In the genomic region with DNA sequence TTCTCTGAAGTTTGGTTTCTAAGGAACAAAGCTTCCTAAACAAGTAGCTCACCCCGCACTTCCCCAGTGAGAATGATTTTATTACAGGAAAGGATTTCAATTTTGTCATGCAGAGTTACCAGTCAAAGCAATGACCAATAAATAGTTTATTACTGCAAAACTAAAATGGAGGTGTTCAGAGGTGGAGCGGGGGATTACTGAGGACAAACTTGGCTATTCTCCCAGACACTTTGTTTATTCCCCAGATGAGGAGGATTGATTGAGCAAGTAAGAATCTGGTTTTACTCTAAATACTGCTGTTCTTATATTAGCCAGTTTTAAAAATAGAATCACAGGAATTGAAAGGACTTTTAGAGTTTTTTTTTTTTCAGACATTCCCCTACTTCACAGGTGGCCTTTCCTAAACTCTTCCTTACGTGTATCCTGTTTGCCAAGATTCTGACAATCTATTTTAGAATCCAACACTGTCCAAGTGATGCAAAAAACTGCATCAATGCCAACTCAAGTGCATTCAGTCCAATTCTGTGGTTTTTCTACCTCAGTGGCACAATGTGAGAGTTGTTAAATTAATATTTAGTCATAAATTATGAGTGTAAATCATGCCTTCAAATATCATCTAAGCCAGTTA, we compare ENCODE assay signal across 18 cellular contexts.
DNase-seq lines count a peak whose midpoint lies in the region; ATAC-seq and TF ChIP-seq lines count a peak whose summit lies in the region.
"Had no signal": no experiment of that assay in that cellular context is flagged by ENCODE, and none has a peak within 500 bp of the region (broad histone marks: within the 10 kb centered on the region; RNA-seq: fewer than 3 reads in every experiment).

No MANE protein-coding gene starts in this region.

- peak overlapping the region; percentile 44 for H3K27ac ChIP-seq in GM23248
- H3K27ac ChIP-seq in endodermal cell (ENCODE audit: low read depth, low read length): no peak overlapping the region
- H3K27ac ChIP-seq: heart left ventricle, uterus had no signal

- H3K9me3 Mint-ChIP-seq in endodermal cell: peaks cover 15% of the 10 kb centered on the region

- no peaks in the 10 kb centered on the region for H3K27me3 ChIP-seq in GM23248 (replicated peaks; ENCODE audit: insufficient read depth)
- no peaks in the 10 kb centered on the region for H3K27me3 ChIP-seq in endodermal cell (ENCODE audit: control insufficient read depth, insufficient read depth, low read length, poor library complexity, severe bottlenecking)
- H3K27me3 ChIP-seq: heart left ventricle, uterus had no signal

- peaks cover 67% of the 10 kb centered on the region for H3K4me1 ChIP-seq in GM23248 (ENCODE audit: insufficient read depth)
- no peaks in the 10 kb centered on the region for H3K4me1 ChIP-seq in endodermal cell (ENCODE audit: control insufficient read depth, insufficient read depth, low read length)

- H2AFZ ChIP-seq in GM23248: no peak overlapping the region

- H3K4me2 ChIP-seq in GM23248 (ENCODE audit: unreplicated experiment): peak overlapping the region; percentile 21

- no peaks in the 10 kb centered on the region for H3K79me2 ChIP-seq in GM23248 (ENCODE audit: insufficient read depth)

- no peaks in the 10 kb centered on the region for H3K27me3 Mint-ChIP-seq in endodermal cell (ENCODE audit: insufficient read depth)
- H3K27me3 Mint-ChIP-seq: activated naive CD8-positive, alpha-beta T cell treated with anti-CD3 and anti-CD28 coated beads, Interleukin-2, amount 50 U/mL, for 24 hours had no signal

- 28 to 32% methylated on average over 3 of the region's 3 CpGs for WGBS in GM23248 (ENCODE audit: low coverage in 1 of 2, low lambda C conversion rate in 2 of 2, missing lambda C conversion rate in 2 of 2), 2 experiments
- 90 to 91% methylated on average over 2 to 3 of the region's 3 CpGs for WGBS in endodermal cell (ENCODE audit: insufficient coverage in 1 of 2, insufficient read length in 1 of 2), 2 experiments

- DNase-seq in A172 (ENCODE audit: low spot score) (peak; percentile 86), GM23248 (peak; percentile 72), fibroblast of mammary gland (ENCODE audit: low read depth) (peak; percentile 91), cardiac septum (ENCODE audit: low spot score) (no peak), medulla oblongata (ENCODE audit: extremely low spot score) (no peak), cerebellar nuclear complex (lab: John Stamatoyannopoulos, UW) (no peak), endodermal cell (no peak)
- DNase-seq: activated CD8-positive, alpha-beta T cell treated with anti-CD3 and anti-CD28 coated beads, Interleukin-2, amount 10 ng/mL, durations not matched to agents 7 days and 5 days; activated naive CD8-positive, alpha-beta T cell treated with anti-CD3 and anti-CD28 coated beads, Interleukin-2, amount 50 U/mL, for 24 hours; heart left ventricle; mesendoderm; NCI-H1092 treated with DMSO at 0.1 percent for 48 hours; NK-92 treated with Interleukin-12 subunit alpha and Interleukin-12 subunit beta, amount 100 ng/mL, for 24 hours; T-helper 1 cell; uterus had no signal

- no peaks in the 10 kb centered on the region; the same call in 1 of the 2 replicates for H3K9me2 ChIP-seq in GM23248 (ENCODE audit: insufficient read depth)

- TF ChIP-seq CTCF in fibroblast of mammary gland (conservative IDR thresholded peaks at IDR 0.05; ENCODE audit: control insufficient read depth, insufficient read depth, low read depth, low read length) (no peak), endodermal cell (conservative IDR thresholded peaks at IDR 0.05) (no peak)

- in situ Hi-C loops in GM23248 (cut with MboI): no loop called here

- H3K4me3 Mint-ChIP-seq in endodermal cell: no peak overlapping the region
- H3K4me3 Mint-ChIP-seq: activated CD8-positive, alpha-beta T cell treated with anti-CD3 and anti-CD28 coated beads, Interleukin-2, amount 10 ng/mL, durations not matched to agents 7 days and 5 days; activated naive CD8-positive, alpha-beta T cell treated with anti-CD3 and anti-CD28 coated beads, Interleukin-2, amount 50 U/mL, for 24 hours; IgD-negative memory B cell; WTC11 had no signal

- intact Hi-C loops in cardiac septum (cut with DNase I): no loop called here

- no peak overlapping the region for H3K27ac Mint-ChIP-seq in endodermal cell
- H3K27ac Mint-ChIP-seq: activated CD8-positive, alpha-beta T cell treated with anti-CD3 and anti-CD28 coated beads, Interleukin-2, amount 10 ng/mL, durations not matched to agents 7 days and 5 days; activated naive CD8-positive, alpha-beta T cell treated with anti-CD3 and anti-CD28 coated beads, Interleukin-2, amount 50 U/mL, for 24 hours; IgD-negative memory B cell; WTC11 had no signal

- no peaks in the 10 kb centered on the region for H4K20me1 ChIP-seq in GM23248 (ENCODE audit: insufficient read depth)

- peaks cover 58% of the 10 kb centered on the region for H3F3A ChIP-seq in GM23248 (ENCODE audit: insufficient read depth)

- no peaks in the 10 kb centered on the region for H3K9me3 ChIP-seq in GM23248 (ENCODE audit: low read depth)
- H3K9me3 ChIP-seq in endodermal cell (ENCODE audit: control insufficient read depth, low read length): peaks cover 26% of the 10 kb centered on the region
- H3K9me3 ChIP-seq: uterus had no signal

- H3K36me3 ChIP-seq in GM23248 (ENCODE audit: low read depth): no peaks in the 10 kb centered on the region
- no peaks in the 10 kb centered on the region for H3K36me3 ChIP-seq in endodermal cell (ENCODE audit: control insufficient read depth, insufficient read depth, low read length)
- H3K36me3 ChIP-seq: heart left ventricle, uterus had no signal

- no peak overlapping the region for H3K9ac ChIP-seq in GM23248
- no peak overlapping the region for H3K9ac ChIP-seq in endodermal cell (ENCODE audit: extremely low read depth, low read length, poor library complexity, severe bottlenecking)

- H3K4me1 Mint-ChIP-seq in endodermal cell: no peaks in the 10 kb centered on the region
- H3K4me1 Mint-ChIP-seq: activated naive CD8-positive, alpha-beta T cell treated with anti-CD3 and anti-CD28 coated beads, Interleukin-2, amount 50 U/mL, for 24 hours had no signal

- peaks cover 4% of the 10 kb centered on the region for H3K36me3 Mint-ChIP-seq in endodermal cell (ENCODE audit: low read depth)

- H3K4me3 ChIP-seq in GM23248: no peak overlapping the region
- H3K4me3 ChIP-seq in fibroblast of mammary gland (ENCODE audit: control insufficient read depth, low read depth, low read length): no peak overlapping the region
- H3K4me3 ChIP-seq in endodermal cell (ENCODE audit: low read length): no peak overlapping the region
- H3K4me3 ChIP-seq: heart left ventricle, uterus had no signal

- peak; percentile 29 for ATAC-seq in SK-N-SH treated with all-trans-retinoic acid at 6 μM for 48 hours
- ATAC-seq: activated CD8-positive, alpha-beta T cell treated with anti-CD3 and anti-CD28 coated beads, Interleukin-2, amount 10 ng/mL, durations not matched to agents 7 days and 5 days; activated naive CD8-positive, alpha-beta T cell treated with anti-CD3 and anti-CD28 coated beads, Interleukin-2, amount 50 U/mL, for 24 hours; heart left ventricle; WTC11 had no signal

TF ChIP-seq in SK-N-SH treated with all-trans-retinoic acid at 6 μM for 48 hours, 23 proteins besides CTCF, POLR2A, EP300 and RAD21:
- TF ChIP-seq ZNF565 (CRISPR knock-in tag; conservative IDR thresholded peaks at IDR 0.05; ENCODE audit: low read depth) (no peak), RARB (CRISPR knock-in tag; IDR thresholded peaks at IDR 0.05) (peak; percentile 25; the same call in 1 of the 2 replicates), ARNTL (CRISPR knock-in tag; IDR thresholded peaks at IDR 0.05; ENCODE audit: borderline replicate concordance, low read depth) (no peak), OSR1 (CRISPR knock-in tag; IDR thresholded peaks at IDR 0.05) (no peak)

Comparison
In these comparisons a context has a peak if more than half of its experiments do, and no peak if none do; other contexts are left out.
1. DNase-seq: peak in A172 (single experiment), GM23248 (single experiment) and fibroblast of mammary gland (single experiment); none in cardiac septum (single experiment), medulla oblongata (single experiment), cerebellar nuclear complex (0 of 2) and endodermal cell (single experiment).